ENCODE assay signal across 8 cellular contexts in the genomic region with DNA sequence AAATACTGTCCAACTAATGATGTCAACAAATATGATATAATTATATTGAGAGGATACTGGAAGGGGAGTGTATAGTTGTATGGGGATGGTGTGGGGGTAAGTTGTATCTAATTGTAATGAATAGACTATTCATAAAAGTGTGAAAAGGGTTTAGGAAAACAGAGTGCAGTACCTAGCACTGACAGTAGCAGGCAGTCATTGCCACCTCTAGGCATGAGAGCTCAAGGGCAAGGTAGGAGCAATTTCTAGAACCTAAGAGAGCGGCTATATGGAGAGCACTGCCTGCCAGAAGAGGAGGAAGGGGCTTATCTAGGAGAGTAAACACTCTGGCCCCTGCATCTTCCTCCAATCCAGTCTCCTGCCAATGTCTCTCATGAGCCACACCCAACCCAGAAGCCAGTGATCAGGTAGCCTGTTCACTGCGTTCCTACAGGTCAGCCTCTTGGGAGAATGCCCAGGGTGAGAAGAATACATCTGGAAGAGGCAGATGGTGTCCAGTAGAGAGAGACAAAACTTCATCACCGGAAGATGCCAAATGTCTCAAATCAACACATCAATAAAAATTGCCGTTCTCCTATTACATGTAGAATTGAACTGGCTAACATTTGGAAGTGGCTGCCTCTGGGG.
DNase-seq lines count a peak whose midpoint lies in the region; ATAC-seq, FAIRE-seq and TF ChIP-seq lines count a peak whose summit lies in the region.
"Had no signal": no experiment of that assay in that cellular context is flagged by ENCODE, and none has a peak within 500 bp of the region (broad histone marks: within the 10 kb centered on the region; RNA-seq: fewer than 3 reads in every experiment).

No MANE protein-coding gene starts in this region.

- no peak overlapping the region for H3K9ac ChIP-seq in keratinocyte (ENCODE audit: control insufficient read depth, extremely low read depth, insufficient read depth, low read length)

- dilution Hi-C loops in keratinocyte (cut with MboI; ENCODE audit: extremely low pct_ligation_motif_present, low sequenced_read_pairs) = no loop called here

- no peaks in the 10 kb centered on the region for H3K27me3 ChIP-seq in keratinocyte (ENCODE audit: control insufficient read depth, extremely low read depth, insufficient read depth, low read length)

- no peak for FAIRE-seq in keratinocyte (lab: Jason Lieb, UNC)

- no peak for DNase-seq in T-helper 17 cell
- no peak for DNase-seq in keratinocyte (ENCODE audit: low read depth, low spot score)
- no peak for DNase-seq in Ammon's horn (ENCODE audit: low spot score)
- DNase-seq: left cardiac atrium had no signal

- H3K4me3 ChIP-seq in keratinocyte (ENCODE audit: control insufficient read depth in 2 of 3, extremely low read depth in 1 of 3, insufficient read depth in 2 of 3, low read depth in 1 of 3, low read length in 3 of 3) = no peak overlapping the region

- no peaks in the 10 kb centered on the region for H4K20me1 ChIP-seq in keratinocyte (ENCODE audit: control insufficient read depth, extremely low read depth, insufficient read depth, low read length)

- H3K9me3 ChIP-seq in T-helper 17 cell (ENCODE audit: control insufficient read depth, low read length, poor library complexity, severe bottlenecking) (no peaks in the 10 kb centered on the region), keratinocyte (ENCODE audit: control insufficient read depth, low read depth, low read length) (no peaks in the 10 kb centered on the region)

- H2AFZ ChIP-seq in keratinocyte (ENCODE audit: control insufficient read depth, low read length) = no peak overlapping the region

- H3K9me1 ChIP-seq in keratinocyte (ENCODE audit: control insufficient read depth, extremely low read depth, insufficient read depth, low read length) = no peaks in the 10 kb centered on the region

- H3K4me3 Mint-ChIP-seq in T-helper 17 cell = no peak overlapping the region

- peaks cover 10% of the 10 kb centered on the region for H3K27me3 Mint-ChIP-seq in T-helper 17 cell

- no peak overlapping the region for H3K4me2 ChIP-seq in keratinocyte (ENCODE audit: control insufficient read depth, extremely low read depth, insufficient read depth, low read depth, low read length)

- H3K27ac Mint-ChIP-seq in T-helper 17 cell = no peak overlapping the region

- no peaks in the 10 kb centered on the region for H3K36me3 Mint-ChIP-seq in T-helper 17 cell (ENCODE audit: low read depth)

- no peak overlapping the region for H3K27ac ChIP-seq in keratinocyte (ENCODE audit: control insufficient read depth, insufficient read depth, low read length)

- H3K36me3 ChIP-seq in keratinocyte (ENCODE audit: control insufficient read depth in 2 of 2, extremely low read depth in 1 of 2, insufficient read depth in 2 of 2, low read length in 2 of 2) = no peaks in the 10 kb centered on the region

- peaks cover 5% of the 10 kb centered on the region for H3K4me1 Mint-ChIP-seq in T-helper 17 cell

- TF ChIP-seq CTCF in GM12872 (IDR thresholded peaks at IDR 0.05; ENCODE audit: insufficient read depth, low read depth, low read length) (peak; percentile 88), keratinocyte (optimal IDR thresholded peaks at IDR 0.05 in 1 of 3, IDR thresholded peaks at IDR 0.05 in 1 of 3, conservative IDR thresholded peaks at IDR 0.05 in 1 of 3; ENCODE audit: extremely low read depth in 1 of 3, insufficient read depth in 2 of 3, low read length in 3 of 3) (peak; percentile 58 to 81 (median 67))

- H3K79me2 ChIP-seq in keratinocyte (ENCODE audit: control insufficient read depth, insufficient read depth, low read length) = no peaks in the 10 kb centered on the region

- peaks cover 23% of the 10 kb centered on the region for H3K4me1 ChIP-seq in keratinocyte (ENCODE audit: control insufficient read depth, extremely low read depth, insufficient read depth, low read length)

- ATAC-seq in HG03469 (IDR thresholded peaks at IDR 0.05; ENCODE audit: unreplicated experiment) (peak; percentile 52), T-helper 17 cell (peak; percentile 46), GM21360 (IDR thresholded peaks at IDR 0.05; ENCODE audit: unreplicated experiment) (no peak), GM18861 (IDR thresholded peaks at IDR 0.05; ENCODE audit: unreplicated experiment) (no peak)

Comparison
In these comparisons a context has a peak if more than half of its experiments do, and no peak if none do; other contexts are left out.
1. ATAC-seq: peak in HG03469 (single experiment) and T-helper 17 cell (single experiment); none in GM21360 (single experiment) and GM18861 (single experiment).